3 cellular contexts compared by ENCODE assay signal in the genomic region with DNA sequence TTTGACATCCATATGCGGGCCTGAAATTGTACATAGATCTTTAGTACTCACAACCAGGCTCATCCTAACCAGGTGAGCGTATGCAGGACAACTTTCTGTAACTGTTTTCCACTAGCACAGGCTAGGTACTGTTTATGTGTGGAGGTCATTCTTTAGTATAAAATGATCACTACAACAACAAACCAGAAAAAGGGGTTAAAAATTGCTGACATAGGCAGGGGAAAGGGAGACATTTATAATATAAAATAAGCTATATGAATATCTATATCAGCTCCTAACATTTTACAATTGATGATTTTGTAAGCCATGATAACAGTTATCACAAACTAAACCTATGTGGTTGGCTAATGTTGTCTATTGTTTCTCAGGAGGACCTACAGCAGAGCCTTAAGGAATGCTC.
TF ChIP-seq lines count a peak whose summit lies in the region.

No MANE protein-coding gene starts in this region.

TF ChIP-seq in SK-N-SH, 30 proteins besides CTCF, POLR2A, EP300 and RAD21:
- TF ChIP-seq NRF1 (IDR thresholded peaks at IDR 0.05; ENCODE audit: low read depth, low read length), result no peak
- TF ChIP-seq TAF1 (IDR thresholded peaks at IDR 0.05; ENCODE audit: borderline replicate concordance, low read depth, low read length), result no peak
- TF ChIP-seq TEAD4 (IDR thresholded peaks at IDR 0.05; ENCODE audit: borderline replicate concordance, insufficient read depth), result no peak
- TF ChIP-seq RFX5 (IDR thresholded peaks at IDR 0.05; ENCODE audit: low read length), result no peak
- TF ChIP-seq GABPA (IDR thresholded peaks at IDR 0.05; ENCODE audit: low read depth), result no peak
- TF ChIP-seq SIN3A (IDR thresholded peaks at IDR 0.05; ENCODE audit: borderline replicate concordance, low read depth, low read length), result no peak
- no peak for TF ChIP-seq NFIC (IDR thresholded peaks at IDR 0.05; ENCODE audit: borderline replicate concordance)
- no peak for TF ChIP-seq CHD2 (IDR thresholded peaks at IDR 0.05; ENCODE audit: low read length, partially characterized antibody)
- no peak for TF ChIP-seq POLR2AphosphoS5 (IDR thresholded peaks at IDR 0.05; ENCODE audit: low read depth, low read length)
- TF ChIP-seq, protein P1, sequence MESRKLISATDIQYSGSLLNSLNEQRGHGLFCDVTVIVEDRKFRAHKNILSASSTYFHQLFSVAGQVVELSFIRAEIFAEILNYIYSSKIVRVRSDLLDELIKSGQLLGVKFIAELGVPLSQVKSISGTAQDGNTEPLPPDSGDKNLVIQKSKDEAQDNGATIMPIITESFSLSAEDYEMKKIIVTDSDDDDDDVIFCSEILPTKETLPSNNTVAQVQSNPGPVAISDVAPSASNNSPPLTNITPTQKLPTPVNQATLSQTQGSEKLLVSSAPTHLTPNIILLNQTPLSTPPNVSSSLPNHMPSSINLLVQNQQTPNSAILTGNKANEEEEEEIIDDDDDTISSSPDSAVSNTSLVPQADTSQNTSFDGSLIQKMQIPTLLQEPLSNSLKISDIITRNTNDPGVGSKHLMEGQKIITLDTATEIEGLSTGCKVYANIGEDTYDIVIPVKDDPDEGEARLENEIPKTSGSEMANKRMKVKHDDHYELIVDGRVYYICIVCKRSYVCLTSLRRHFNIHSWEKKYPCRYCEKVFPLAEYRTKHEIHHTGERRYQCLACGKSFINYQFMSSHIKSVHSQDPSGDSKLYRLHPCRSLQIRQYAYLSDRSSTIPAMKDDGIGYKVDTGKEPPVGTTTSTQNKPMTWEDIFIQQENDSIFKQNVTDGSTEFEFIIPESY (IDR thresholded peaks at IDR 0.05; ENCODE audit: borderline replicate concordance, low read depth), result no peak
- TF ChIP-seq MEF2A (IDR thresholded peaks at IDR 0.05; ENCODE audit: borderline replicate concordance, low read depth), result no peak
- no peak for TF ChIP-seq GATA2 (CRISPR knock-in tag; IDR thresholded peaks at IDR 0.05)
- TF ChIP-seq, protein P2, sequence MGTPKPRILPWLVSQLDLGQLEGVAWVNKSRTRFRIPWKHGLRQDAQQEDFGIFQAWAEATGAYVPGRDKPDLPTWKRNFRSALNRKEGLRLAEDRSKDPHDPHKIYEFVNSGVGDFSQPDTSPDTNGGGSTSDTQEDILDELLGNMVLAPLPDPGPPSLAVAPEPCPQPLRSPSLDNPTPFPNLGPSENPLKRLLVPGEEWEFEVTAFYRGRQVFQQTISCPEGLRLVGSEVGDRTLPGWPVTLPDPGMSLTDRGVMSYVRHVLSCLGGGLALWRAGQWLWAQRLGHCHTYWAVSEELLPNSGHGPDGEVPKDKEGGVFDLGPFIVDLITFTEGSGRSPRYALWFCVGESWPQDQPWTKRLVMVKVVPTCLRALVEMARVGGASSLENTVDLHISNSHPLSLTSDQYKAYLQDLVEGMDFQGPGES (IDR thresholded peaks at IDR 0.05; ENCODE audit: low read depth, low read length), result no peak
- TF ChIP-seq ELF1 (IDR thresholded peaks at IDR 0.05), result no peak
- no peak for TF ChIP-seq FOXM1 (IDR thresholded peaks at IDR 0.05; ENCODE audit: low read depth)
- TF ChIP-seq, protein P3, sequence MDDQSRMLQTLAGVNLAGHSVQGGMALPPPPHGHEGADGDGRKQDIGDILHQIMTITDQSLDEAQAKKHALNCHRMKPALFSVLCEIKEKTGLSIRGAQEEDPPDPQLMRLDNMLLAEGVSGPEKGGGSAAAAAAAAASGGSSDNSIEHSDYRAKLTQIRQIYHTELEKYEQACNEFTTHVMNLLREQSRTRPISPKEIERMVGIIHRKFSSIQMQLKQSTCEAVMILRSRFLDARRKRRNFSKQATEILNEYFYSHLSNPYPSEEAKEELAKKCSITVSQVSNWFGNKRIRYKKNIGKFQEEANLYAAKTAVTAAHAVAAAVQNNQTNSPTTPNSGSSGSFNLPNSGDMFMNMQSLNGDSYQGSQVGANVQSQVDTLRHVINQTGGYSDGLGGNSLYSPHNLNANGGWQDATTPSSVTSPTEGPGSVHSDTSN (IDR thresholded peaks at IDR 0.05), result no peak
- TF ChIP-seq, protein P4, sequence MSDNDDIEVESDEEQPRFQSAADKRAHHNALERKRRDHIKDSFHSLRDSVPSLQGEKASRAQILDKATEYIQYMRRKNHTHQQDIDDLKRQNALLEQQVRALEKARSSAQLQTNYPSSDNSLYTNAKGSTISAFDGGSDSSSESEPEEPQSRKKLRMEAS (IDR thresholded peaks at IDR 0.05; ENCODE audit: low read depth), result no peak

TF ChIP-seq in SK-N-SH treated with all-trans-retinoic acid at 6 μM for 48 hours, 23 proteins besides CTCF, POLR2A, EP300 and RAD21:
- TF ChIP-seq ZNF70 (CRISPR knock-in tag; IDR thresholded peaks at IDR 0.05) (no peak), TCF4 (CRISPR knock-in tag; IDR thresholded peaks at IDR 0.05; ENCODE audit: borderline replicate concordance) (no peak), ARNTL (CRISPR knock-in tag; IDR thresholded peaks at IDR 0.05; ENCODE audit: borderline replicate concordance, low read depth) (no peak), SNAI2 (CRISPR knock-in tag; IDR thresholded peaks at IDR 0.05) (no peak), PPARA (CRISPR knock-in tag; IDR thresholded peaks at IDR 0.05; ENCODE audit: borderline replicate concordance) (no peak), ESRRG (CRISPR knock-in tag; IDR thresholded peaks at IDR 0.05) (no peak), ZFP3 (CRISPR knock-in tag; IDR thresholded peaks at IDR 0.05) (no peak), BACH2 (CRISPR knock-in tag; IDR thresholded peaks at IDR 0.05; ENCODE audit: borderline replicate concordance) (no peak)
- TF ChIP-seq, protein P5, sequence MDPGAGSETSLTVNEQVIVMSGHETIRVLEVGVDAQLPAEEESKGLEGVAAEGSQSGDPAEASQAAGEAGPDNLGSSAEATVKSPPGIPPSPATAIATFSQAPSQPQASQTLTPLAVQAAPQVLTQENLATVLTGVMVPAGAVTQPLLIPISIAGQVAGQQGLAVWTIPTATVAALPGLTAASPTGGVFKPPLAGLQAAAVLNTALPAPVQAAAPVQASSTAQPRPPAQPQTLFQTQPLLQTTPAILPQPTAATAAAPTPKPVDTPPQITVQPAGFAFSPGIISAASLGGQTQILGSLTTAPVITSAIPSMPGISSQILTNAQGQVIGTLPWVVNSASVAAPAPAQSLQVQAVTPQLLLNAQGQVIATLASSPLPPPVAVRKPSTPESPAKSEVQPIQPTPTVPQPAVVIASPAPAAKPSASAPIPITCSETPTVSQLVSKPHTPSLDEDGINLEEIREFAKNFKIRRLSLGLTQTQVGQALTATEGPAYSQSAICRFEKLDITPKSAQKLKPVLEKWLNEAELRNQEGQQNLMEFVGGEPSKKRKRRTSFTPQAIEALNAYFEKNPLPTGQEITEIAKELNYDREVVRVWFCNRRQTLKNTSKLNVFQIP (CRISPR knock-in tag; IDR thresholded peaks at IDR 0.05; ENCODE audit: borderline replicate concordance, low read depth), result no peak

TF ChIP-seq in H1, 55 proteins besides CTCF, POLR2A, EP300 and RAD21:
- no peak for TF ChIP-seq HDAC6 (IDR thresholded peaks at IDR 0.05; ENCODE audit: low read depth, low read length)
